In the genomic region with DNA sequence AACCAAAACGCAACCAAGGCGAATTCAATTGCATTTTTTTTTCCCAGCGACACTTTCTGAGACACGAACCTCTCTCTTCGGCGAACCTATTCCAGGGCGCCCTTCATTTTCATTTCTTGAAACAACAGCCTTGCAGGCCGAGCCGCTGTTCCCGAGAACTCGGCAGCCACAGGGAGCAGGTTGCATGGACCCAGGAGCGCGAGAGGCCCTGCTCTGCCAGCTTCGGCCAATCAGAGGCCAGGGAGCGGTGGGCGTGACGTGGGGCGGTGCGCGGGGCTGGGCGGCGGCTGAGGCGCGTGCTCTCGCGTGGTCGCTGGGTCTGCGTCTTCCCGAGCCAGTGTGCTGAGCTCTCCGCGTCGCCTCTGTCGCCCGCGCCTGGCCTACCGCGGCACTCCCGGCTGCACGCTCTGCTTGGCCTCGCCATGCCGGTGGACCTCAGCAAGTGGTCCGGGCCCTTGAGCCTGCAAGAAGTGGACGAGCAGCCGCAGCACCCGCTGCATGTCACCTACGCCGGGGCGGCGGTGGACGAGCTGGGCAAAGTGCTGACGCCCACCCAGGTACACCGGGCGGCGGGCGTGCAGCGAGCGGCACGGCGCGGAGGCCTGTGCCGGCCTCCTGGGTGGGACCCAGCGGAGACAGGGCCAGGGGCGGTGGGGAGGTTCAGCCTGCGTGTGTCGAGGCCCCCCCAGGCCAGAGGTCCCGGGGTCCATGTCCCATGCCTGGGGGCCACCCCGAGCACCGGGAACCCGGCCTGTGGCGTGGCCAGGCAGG, we compare ENCODE assay signal across 1 cellular context.
TF ChIP-seq lines count a peak whose summit lies in the region.

A gene (plus strand): TSS at position 337 of the 771 bp plus-strand sequence. CDS start 86 bp downstream, at position 423.

TF ChIP-seq in HepG2, 621 proteins besides CTCF, POLR2A, EP300 and RAD21 (continued from another document and continues in another):
- peak; percentile 82 for TF ChIP-seq KDM2A (CRISPR knock-in tag; IDR thresholded peaks at IDR 0.05; ENCODE audit: borderline replicate concordance, low read depth)
- no peak for TF ChIP-seq ELF1 (CRISPR knock-in tag; IDR thresholded peaks at IDR 0.05)
- peak; percentile 64; the same call in 1 of the 2 replicates for TF ChIP-seq JUN (CRISPR knock-in tag; IDR thresholded peaks at IDR 0.05)
- no peak for TF ChIP-seq CBX2 (IDR thresholded peaks at IDR 0.05; ENCODE audit: low read depth, low read length)
- TF ChIP-seq CBX2 (CRISPR knock-in tag; IDR thresholded peaks at IDR 0.05; ENCODE audit: low read depth) = no peak
- TF ChIP-seq ZSCAN12 (CRISPR knock-in tag; IDR thresholded peaks at IDR 0.05) = peak; percentile 46; the same call in 1 of the 2 replicates
- no peak for TF ChIP-seq ZNF3 (CRISPR knock-in tag; IDR thresholded peaks at IDR 0.05)
- TF ChIP-seq ZNF839 (CRISPR knock-in tag; IDR thresholded peaks at IDR 0.05; ENCODE audit: borderline replicate concordance) = peak; percentile 18; the same call in 1 of the 2 replicates
- peak; percentile 96 for TF ChIP-seq PHF8 (CRISPR knock-in tag; IDR thresholded peaks at IDR 0.05)
- TF ChIP-seq ZNF138 (CRISPR knock-in tag; IDR thresholded peaks at IDR 0.05; ENCODE audit: low read depth) = peak; percentile 95
- TF ChIP-seq, protein P1, sequence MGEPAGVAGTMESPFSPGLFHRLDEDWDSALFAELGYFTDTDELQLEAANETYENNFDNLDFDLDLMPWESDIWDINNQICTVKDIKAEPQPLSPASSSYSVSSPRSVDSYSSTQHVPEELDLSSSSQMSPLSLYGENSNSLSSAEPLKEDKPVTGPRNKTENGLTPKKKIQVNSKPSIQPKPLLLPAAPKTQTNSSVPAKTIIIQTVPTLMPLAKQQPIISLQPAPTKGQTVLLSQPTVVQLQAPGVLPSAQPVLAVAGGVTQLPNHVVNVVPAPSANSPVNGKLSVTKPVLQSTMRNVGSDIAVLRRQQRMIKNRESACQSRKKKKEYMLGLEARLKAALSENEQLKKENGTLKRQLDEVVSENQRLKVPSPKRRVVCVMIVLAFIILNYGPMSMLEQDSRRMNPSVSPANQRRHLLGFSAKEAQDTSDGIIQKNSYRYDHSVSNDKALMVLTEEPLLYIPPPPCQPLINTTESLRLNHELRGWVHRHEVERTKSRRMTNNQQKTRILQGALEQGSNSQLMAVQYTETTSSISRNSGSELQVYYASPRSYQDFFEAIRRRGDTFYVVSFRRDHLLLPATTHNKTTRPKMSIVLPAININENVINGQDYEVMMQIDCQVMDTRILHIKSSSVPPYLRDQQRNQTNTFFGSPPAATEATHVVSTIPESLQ (CRISPR knock-in tag; conservative IDR thresholded peaks at IDR 0.05) = no peak
- peak; percentile 77; the same call in 1 of the 2 replicates for TF ChIP-seq ISL2 (CRISPR knock-in tag; IDR thresholded peaks at IDR 0.05)
- no peak for TF ChIP-seq MIER2 (CRISPR knock-in tag; IDR thresholded peaks at IDR 0.05)
- TF ChIP-seq, protein P2, sequence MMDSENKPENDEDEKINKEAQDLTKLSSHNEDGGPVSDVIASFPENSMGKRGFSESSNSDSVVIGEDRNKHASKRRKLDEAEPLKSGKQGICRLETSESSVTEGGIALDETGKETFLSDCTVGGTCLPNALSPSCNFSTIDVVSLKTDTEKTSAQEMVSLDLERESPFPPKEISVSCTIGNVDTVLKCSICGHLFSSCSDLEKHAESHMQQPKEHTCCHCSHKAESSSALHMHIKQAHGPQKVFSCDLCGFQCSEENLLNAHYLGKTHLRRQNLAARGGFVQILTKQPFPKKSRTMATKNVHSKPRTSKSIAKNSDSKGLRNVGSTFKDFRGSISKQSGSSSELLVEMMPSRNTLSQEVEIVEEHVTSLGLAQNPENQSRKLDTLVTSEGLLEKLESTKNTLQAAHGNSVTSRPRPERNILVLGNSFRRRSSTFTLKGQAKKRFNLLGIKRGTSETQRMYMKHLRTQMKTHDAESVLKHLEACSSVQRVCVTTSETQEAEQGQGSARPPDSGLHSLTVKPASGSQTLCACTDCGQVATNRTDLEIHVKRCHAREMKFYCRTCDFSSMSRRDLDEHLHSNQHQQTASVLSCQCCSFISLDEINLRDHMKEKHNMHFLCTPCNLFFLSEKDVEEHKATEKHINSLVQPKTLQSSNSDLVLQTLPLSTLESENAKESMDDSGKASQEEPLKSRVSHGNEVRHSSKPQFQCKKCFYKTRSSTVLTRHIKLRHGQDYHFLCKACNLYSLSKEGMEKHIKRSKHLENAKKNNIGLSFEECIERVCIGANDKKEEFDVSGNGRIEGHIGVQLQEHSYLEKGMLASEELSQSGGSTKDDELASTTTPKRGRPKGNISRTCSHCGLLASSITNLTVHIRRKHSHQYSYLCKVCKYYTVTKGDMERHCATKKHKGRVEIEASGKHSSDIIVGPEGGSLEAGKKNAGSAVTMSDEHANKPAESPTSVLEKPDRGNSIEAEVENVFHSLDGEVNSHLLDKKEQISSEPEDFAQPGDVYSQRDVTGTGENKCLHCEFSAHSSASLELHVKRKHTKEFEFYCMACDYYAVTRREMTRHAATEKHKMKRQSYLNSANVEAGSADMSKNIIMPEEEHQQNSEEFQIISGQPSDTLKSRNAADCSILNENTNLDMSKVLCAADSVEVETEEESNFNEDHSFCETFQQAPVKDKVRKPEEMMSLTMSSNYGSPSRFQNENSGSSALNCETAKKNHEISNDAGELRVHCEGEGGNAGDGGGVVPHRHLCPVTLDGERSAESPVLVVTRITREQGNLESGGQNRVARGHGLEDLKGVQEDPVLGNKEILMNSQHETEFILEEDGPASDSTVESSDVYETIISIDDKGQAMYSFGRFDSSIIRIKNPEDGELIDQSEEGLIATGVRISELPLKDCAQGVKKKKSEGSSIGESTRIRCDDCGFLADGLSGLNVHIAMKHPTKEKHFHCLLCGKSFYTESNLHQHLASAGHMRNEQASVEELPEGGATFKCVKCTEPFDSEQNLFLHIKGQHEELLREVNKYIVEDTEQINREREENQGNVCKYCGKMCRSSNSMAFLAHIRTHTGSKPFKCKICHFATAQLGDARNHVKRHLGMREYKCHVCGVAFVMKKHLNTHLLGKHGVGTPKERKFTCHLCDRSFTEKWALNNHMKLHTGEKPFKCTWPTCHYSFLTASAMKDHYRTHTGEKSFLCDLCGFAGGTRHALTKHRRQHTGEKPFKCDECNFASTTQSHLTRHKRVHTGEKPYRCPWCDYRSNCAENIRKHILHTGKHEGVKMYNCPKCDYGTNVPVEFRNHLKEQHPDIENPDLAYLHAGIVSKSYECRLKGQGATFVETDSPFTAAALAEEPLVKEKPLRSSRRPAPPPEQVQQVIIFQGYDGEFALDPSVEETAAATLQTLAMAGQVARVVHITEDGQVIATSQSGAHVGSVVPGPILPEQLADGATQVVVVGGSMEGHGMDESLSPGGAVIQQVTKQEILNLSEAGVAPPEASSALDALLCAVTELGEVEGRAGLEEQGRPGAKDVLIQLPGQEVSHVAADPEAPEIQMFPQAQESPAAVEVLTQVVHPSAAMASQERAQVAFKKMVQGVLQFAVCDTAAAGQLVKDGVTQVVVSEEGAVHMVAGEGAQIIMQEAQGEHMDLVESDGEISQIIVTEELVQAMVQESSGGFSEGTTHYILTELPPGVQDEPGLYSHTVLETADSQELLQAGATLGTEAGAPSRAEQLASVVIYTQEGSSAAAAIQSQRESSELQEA (CRISPR knock-in tag; IDR thresholded peaks at IDR 0.05; ENCODE audit: not compliant biosample characterization) = peak; percentile 90
- TF ChIP-seq, protein P3, sequence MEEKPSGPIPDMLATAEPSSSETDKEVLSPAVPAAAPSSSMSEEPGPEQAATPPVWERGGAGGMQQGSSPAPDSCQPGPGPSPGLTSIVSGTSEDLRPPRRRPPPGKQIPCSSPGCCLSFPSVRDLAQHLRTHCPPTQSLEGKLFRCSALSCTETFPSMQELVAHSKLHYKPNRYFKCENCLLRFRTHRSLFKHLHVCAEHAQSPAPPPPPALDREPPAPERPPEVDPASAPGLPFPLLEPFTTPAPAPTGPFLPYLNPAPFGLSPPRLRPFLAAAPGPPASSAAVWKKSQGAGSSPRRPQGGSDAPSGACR (CRISPR knock-in tag; IDR thresholded peaks at IDR 0.05) = peak; percentile 82
- peak; percentile 90 for TF ChIP-seq BORCS8-MEF2B (CRISPR knock-in tag; IDR thresholded peaks at IDR 0.05)
- peak; percentile 47; the same call in 1 of the 2 replicates for TF ChIP-seq SMYD3 (CRISPR knock-in tag; IDR thresholded peaks at IDR 0.05)
- 0 out of 2 replicates have a peak, but pooled peaks have one; percentile 63 for TF ChIP-seq NKX3-1 (CRISPR knock-in tag; IDR thresholded peaks at IDR 0.05)
- TF ChIP-seq, protein P4, sequence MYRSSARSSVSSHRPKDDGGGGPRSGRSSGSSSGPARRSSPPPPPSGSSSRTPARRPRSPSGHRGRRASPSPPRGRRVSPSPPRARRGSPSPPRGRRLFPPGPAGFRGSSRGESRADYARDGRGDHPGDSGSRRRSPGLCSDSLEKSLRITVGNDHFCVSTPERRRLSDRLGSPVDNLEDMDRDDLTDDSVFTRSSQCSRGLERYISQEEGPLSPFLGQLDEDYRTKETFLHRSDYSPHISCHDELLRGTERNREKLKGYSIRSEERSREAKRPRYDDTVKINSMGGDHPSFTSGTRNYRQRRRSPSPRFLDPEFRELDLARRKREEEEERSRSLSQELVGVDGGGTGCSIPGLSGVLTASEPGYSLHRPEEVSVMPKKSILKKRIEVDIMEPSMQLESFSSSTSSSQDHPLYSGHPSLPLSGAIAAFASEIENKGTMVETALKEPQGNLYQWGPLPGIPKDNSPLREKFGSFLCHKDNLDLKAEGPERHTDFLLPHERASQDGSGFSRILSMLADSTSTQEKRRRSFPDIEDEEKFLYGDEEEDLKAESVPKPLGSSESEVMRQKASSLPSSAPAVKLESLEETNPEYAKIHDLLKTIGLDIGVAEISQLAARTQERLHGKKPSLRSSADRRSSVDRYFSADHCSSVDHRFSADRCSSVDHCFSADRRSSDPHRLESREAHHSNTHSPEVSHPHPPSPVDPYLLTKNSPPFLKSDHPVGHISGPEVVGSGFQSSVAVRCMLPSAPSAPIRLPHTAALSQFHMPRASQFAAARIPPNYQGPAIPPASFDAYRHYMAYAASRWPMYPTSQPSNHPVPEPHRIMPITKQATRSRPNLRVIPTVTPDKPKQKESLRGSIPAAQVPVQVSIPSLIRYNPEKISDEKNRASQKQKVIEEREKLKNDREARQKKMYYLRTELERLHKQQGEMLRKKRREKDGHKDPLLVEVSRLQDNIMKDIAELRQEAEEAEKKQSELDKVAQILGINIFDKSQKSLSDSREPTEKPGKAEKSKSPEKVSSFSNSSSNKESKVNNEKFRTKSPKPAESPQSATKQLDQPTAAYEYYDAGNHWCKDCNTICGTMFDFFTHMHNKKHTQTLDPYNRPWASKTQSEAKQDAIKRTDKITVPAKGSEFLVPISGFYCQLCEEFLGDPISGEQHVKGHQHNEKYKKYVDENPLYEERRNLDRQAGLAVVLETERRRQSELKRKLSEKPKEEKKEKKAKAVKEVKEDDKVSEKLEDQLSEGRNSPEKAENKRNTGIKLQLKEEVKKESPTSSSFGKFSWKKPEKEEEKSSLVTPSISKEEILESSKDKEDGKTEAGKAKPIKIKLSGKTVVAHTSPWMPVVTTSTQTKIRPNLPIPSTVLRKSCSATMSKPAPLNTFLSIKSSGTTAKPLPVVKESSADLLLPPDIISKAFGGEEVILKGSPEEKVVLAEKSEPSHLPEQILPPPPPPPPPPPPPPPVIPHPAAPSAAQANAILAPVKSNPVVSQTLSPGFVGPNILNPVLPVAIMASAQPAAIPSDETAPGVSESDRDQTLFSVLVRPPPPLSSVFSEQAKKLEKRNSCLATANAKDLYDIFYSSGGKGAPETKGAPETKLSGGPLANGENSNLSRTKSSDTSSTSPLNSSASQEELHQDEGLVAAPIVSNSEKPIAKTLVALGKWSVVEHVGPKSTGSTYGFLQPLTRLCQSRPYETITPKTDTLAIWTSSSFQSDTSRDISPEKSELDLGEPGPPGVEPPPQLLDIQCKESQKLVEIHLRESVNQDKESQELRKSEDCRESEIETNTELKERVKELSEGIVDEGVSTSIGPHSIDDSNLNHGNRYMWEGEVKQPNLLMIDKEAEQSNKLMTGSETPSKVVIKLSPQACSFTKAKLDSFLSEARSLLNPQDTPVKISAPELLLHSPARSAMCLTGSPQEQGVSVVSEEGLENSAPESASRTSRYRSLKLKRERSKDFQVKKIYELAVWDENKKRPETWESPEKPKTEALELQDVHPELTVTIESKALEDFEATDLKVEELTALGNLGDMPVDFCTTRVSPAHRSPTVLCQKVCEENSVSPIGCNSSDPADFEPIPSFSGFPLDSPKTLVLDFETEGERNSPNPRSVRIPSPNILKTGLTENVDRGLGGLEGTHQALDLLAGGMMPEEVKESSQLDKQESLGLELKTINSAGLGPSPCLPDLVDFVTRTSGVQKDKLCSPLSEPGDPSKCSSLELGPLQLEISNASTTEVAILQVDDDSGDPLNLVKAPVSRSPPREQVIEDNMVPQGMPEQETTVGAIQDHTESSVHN (CRISPR knock-in tag; IDR thresholded peaks at IDR 0.05) = peak; percentile 58; the same call in 1 of the 2 replicates
- TF ChIP-seq, protein P5, sequence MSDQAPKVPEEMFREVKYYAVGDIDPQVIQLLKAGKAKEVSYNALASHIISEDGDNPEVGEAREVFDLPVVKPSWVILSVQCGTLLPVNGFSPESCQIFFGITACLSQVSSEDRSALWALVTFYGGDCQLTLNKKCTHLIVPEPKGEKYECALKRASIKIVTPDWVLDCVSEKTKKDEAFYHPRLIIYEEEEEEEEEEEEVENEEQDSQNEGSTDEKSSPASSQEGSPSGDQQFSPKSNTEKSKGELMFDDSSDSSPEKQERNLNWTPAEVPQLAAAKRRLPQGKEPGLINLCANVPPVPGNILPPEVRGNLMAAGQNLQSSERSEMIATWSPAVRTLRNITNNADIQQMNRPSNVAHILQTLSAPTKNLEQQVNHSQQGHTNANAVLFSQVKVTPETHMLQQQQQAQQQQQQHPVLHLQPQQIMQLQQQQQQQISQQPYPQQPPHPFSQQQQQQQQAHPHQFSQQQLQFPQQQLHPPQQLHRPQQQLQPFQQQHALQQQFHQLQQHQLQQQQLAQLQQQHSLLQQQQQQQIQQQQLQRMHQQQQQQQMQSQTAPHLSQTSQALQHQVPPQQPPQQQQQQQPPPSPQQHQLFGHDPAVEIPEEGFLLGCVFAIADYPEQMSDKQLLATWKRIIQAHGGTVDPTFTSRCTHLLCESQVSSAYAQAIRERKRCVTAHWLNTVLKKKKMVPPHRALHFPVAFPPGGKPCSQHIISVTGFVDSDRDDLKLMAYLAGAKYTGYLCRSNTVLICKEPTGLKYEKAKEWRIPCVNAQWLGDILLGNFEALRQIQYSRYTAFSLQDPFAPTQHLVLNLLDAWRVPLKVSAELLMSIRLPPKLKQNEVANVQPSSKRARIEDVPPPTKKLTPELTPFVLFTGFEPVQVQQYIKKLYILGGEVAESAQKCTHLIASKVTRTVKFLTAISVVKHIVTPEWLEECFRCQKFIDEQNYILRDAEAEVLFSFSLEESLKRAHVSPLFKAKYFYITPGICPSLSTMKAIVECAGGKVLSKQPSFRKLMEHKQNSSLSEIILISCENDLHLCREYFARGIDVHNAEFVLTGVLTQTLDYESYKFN (CRISPR knock-in tag; conservative IDR thresholded peaks at IDR 0.05) = peak; percentile 67
- TF ChIP-seq ESRRA (CRISPR knock-in tag; IDR thresholded peaks at IDR 0.05; ENCODE audit: low read depth) = no peak; the same call in none of the 2 replicates
- TF ChIP-seq, protein P6, sequence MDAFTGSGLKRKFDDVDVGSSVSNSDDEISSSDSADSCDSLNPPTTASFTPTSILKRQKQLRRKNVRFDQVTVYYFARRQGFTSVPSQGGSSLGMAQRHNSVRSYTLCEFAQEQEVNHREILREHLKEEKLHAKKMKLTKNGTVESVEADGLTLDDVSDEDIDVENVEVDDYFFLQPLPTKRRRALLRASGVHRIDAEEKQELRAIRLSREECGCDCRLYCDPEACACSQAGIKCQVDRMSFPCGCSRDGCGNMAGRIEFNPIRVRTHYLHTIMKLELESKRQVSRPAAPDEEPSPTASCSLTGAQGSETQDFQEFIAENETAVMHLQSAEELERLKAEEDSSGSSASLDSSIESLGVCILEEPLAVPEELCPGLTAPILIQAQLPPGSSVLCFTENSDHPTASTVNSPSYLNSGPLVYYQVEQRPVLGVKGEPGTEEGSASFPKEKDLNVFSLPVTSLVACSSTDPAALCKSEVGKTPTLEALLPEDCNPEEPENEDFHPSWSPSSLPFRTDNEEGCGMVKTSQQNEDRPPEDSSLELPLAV (CRISPR knock-in tag; conservative IDR thresholded peaks at IDR 0.05; ENCODE audit: low read depth) = no peak
- no peak for TF ChIP-seq NFIC (IDR thresholded peaks at IDR 0.05; ENCODE audit: low read length)
